8 cellular contexts compared by ENCODE assay signal in the genomic region with DNA sequence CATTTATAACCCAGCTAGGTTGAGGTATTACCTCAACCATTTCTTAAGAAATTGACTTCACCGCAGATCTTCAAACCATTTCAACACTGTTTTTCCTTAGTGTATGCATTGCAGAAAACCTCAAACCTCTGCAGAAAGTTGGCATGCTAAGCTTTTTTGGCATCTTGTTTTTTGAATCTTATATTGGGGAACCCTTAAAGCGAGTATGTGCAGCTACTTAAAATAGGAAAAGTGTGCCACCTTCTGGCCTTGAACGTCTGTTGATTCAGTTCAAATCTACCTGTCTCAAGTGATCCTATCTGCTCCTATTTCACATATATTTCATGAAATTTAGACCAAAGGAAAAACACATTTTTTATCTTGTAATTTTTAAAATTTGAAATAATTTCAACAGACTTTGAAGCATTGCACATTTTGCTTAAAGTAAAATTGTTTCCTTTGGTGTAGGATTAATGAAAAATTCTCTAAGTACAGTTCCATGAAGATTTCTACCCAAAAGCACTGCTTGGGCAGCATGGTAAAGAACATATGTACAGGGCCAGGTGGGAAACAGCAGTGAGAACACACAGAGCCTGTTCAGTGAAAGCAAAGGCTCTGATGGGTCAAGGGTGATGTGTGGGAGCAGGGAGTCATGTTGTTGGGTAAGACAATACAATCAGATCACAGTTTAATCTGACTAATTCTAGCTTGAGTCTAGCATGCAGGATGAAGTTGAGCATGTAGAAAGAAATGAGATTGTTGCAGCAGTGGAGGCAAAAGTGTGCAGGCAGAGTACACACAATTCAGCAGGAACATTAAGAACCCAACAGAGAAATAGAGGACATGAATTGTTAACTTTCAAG. TPM values are rescaled to one million over a fixed set of nuclear protein-coding genes. Genes with fewer than 3 reads are reported as not detected.
A peak's percentile ranks its signal among the peaks of the same experiment; 100 is the strongest.
DNase-seq lines count a peak whose midpoint lies in the region; ATAC-seq and FAIRE-seq lines count a peak whose summit lies in the region.

No MANE protein-coding gene starts in this region.

- H3K27ac ChIP-seq in CD8-positive, alpha-beta memory T cell (ENCODE audit: low read depth, low read length), result no peak overlapping the region

- peaks cover 0 to 6% (median 5%) of the 10 kb centered on the region in 5 donors for H3K9me3 Mint-ChIP-seq in CD8-positive, alpha-beta memory T cell
- no peaks in the 10 kb centered on the region for H3K9me3 Mint-ChIP-seq in central memory CD8-positive, alpha-beta T cell
- H3K9me3 Mint-ChIP-seq in stimulated activated naive B cell treated with anti-CD40 and anti-IgM and Interleukin-4, amounts not matched to agents 10 μg/mL and 1 μg/mL and 100 μg/mL, for 72 hours, result peaks cover 0 to 7% of the 10 kb centered on the region in 2 donors

- no peaks in the 10 kb centered on the region for H3K27me3 ChIP-seq in CD8-positive, alpha-beta memory T cell (ENCODE audit: insufficient read depth, low read length, poor library complexity, severe bottlenecking)

- FAIRE-seq in GM19239 (lab: Jason Lieb, UNC), result peak; percentile 48

- peak overlapping the region; percentile 95 to 100 (median 98) for H3K27ac Mint-ChIP-seq in CD8-positive, alpha-beta memory T cell
- H3K27ac Mint-ChIP-seq in central memory CD8-positive, alpha-beta T cell (ENCODE audit: low read depth), result peak overlapping the region; percentile 96
- no peak overlapping the region for H3K27ac Mint-ChIP-seq in stimulated activated naive B cell treated with anti-CD40 and anti-IgM and Interleukin-4, amounts not matched to agents 10 μg/mL and 1 μg/mL and 100 μg/mL, for 72 hours

- H3K4me3 ChIP-seq in CD8-positive, alpha-beta memory T cell (ENCODE audit: low read length), result no peak overlapping the region

- POLR2A ChIA-PET in CD8-positive, alpha-beta memory T cell (lab: Charles Lee), result interaction anchor here (0.7 to 5.4 kb wide), 5 partner anchors 18 to 131 kb away, joined by 3 to 224 read pairs (median 37); a partner anchor contains a TSS

- H3K27me3 Mint-ChIP-seq in CD8-positive, alpha-beta memory T cell, result no peaks in the 10 kb centered on the region
- no peaks in the 10 kb centered on the region for H3K27me3 Mint-ChIP-seq in central memory CD8-positive, alpha-beta T cell
- no peaks in the 10 kb centered on the region for H3K27me3 Mint-ChIP-seq in stimulated activated naive B cell treated with anti-CD40 and anti-IgM and Interleukin-4, amounts not matched to agents 10 μg/mL and 1 μg/mL and 100 μg/mL, for 72 hours

- H3K4me1 ChIP-seq in CD8-positive, alpha-beta memory T cell (ENCODE audit: insufficient read depth, low read length), result peaks cover 67% of the 10 kb centered on the region

- no peaks in the 10 kb centered on the region for H3K36me3 ChIP-seq in CD8-positive, alpha-beta memory T cell (ENCODE audit: insufficient read depth, low read length)

- DNase-seq in CD8-positive, alpha-beta memory T cell, result peak; percentile 21 to 69 (median 59)
- peak; percentile 38 for DNase-seq in GM19239 (ENCODE audit: insufficient read length, low spot score)
- DNase-seq in NCI-H1105 treated with DMSO at 0.1 percent for 48 hours (lab: John Stamatoyannopoulos, UW), result peak; percentile 72
- peak; percentile 77 for DNase-seq in SKM-1 treated with dmso at 0.1 percent for 144 hours (lab: John Stamatoyannopoulos, UW; ENCODE audit: unreplicated experiment)
- peak in 1 of 2 donors; percentile 40 for DNase-seq in central memory CD8-positive, alpha-beta T cell (ENCODE audit: low spot score in 2 of 2)
- DNase-seq in left kidney (ENCODE audit: low read depth, low spot score), result peak; percentile 75
- DNase-seq in stimulated activated naive B cell treated with anti-CD40 and anti-IgM and Interleukin-4, amounts not matched to agents 10 μg/mL and 1 μg/mL and 100 μg/mL, for 72 hours, result peak; percentile 35

- H3K4me3 Mint-ChIP-seq in CD8-positive, alpha-beta memory T cell, result peak overlapping the region in 6 of 7 donors; percentile 2 to 92 (median 44)
- peak overlapping the region; percentile 5 for H3K4me3 Mint-ChIP-seq in central memory CD8-positive, alpha-beta T cell
- peak overlapping the region in 1 of 2 donors; percentile 0 for H3K4me3 Mint-ChIP-seq in stimulated activated naive B cell treated with anti-CD40 and anti-IgM and Interleukin-4, amounts not matched to agents 10 μg/mL and 1 μg/mL and 100 μg/mL, for 72 hours

- CTCF ChIA-PET in CD8-positive, alpha-beta memory T cell (lab: Charles Lee), result interaction anchor here (0.7 to 6.0 kb wide), 26 partner anchors 9 to 862 kb away, joined by 3 to 134 read pairs (median 4); a partner anchor contains a TSS

- peaks cover 6 to 20% (median 13%) of the 10 kb centered on the region in 3 donors for H3K36me3 Mint-ChIP-seq in CD8-positive, alpha-beta memory T cell
- H3K36me3 Mint-ChIP-seq in central memory CD8-positive, alpha-beta T cell (ENCODE audit: insufficient read depth), result peaks cover 26% of the 10 kb centered on the region
- H3K36me3 Mint-ChIP-seq in stimulated activated naive B cell treated with anti-CD40 and anti-IgM and Interleukin-4, amounts not matched to agents 10 μg/mL and 1 μg/mL and 100 μg/mL, for 72 hours, result peaks cover 35 to 38% of the 10 kb centered on the region in 2 donors

- H3K4me1 Mint-ChIP-seq in CD8-positive, alpha-beta memory T cell, result peaks cover 73 to 83% (median 82%) of the 10 kb centered on the region in 3 donors
- peaks cover 69% of the 10 kb centered on the region for H3K4me1 Mint-ChIP-seq in central memory CD8-positive, alpha-beta T cell
- peaks cover 33 to 71% of the 10 kb centered on the region in 2 donors for H3K4me1 Mint-ChIP-seq in stimulated activated naive B cell treated with anti-CD40 and anti-IgM and Interleukin-4, amounts not matched to agents 10 μg/mL and 1 μg/mL and 100 μg/mL, for 72 hours

- no peak for ATAC-seq in central memory CD8-positive, alpha-beta T cell (replicated peaks; ENCODE audit: extremely low read depth, poor library complexity, severe bottlenecking)
- ATAC-seq in stimulated activated naive B cell treated with anti-CD40 and anti-IgM and Interleukin-4, amounts not matched to agents 10 μg/mL and 1 μg/mL and 100 μg/mL, for 72 hours (replicated peaks), result peak; percentile 74 to 82
- no peak for ATAC-seq in GM19397 (IDR thresholded peaks at IDR 0.05; ENCODE audit: unreplicated experiment)

- no peaks in the 10 kb centered on the region for H3K9me3 ChIP-seq in CD8-positive, alpha-beta memory T cell (ENCODE audit: low read length)

RNA-seq across cellular contexts. Expression of a gene that starts 17.2 kb away (rescaled TPM):
- 10 to 100 TPM; 29.6 to 31.3 TPM for total RNA-seq in CD8-positive, alpha-beta memory T cell
- polyA plus RNA-seq in CD8-positive, alpha-beta memory T cell, result 55.2 TPM

RNA-seq across cellular contexts. Expression of a gene that starts 48.4 kb away (rescaled TPM):
- 10 to 100 TPM; 74.8 to 78.1 TPM for total RNA-seq in CD8-positive, alpha-beta memory T cell
- polyA plus RNA-seq in CD8-positive, alpha-beta memory T cell, result 32.3 TPM

Comparison
In these comparisons a context has a peak if more than half of its experiments do, and no peak if none do; other contexts are left out.
1. ATAC-seq: peak in stimulated activated naive B cell treated with anti-CD40 and anti-IgM and Interleukin-4, amounts not matched to agents 10 μg/mL and 1 μg/mL and 100 μg/mL, for 72 hours (2 of 2); none in central memory CD8-positive, alpha-beta T cell (single experiment) and GM19397 (single experiment).